8 cellular contexts compared by ENCODE assay signal in genomic region chr5:100827481-100827889, GRCh38.
DNase-seq lines count a peak whose midpoint lies in the region; ATAC-seq, FAIRE-seq and TF ChIP-seq lines count a peak whose summit lies in the region.

No MANE protein-coding gene starts in this region.

- DNase-seq in NCI-H2081 (lab: John Stamatoyannopoulos, UW) (peak; percentile 44 to 72), NCI-H2081 treated with DMSO at 0.1 percent for 48 hours (lab: John Stamatoyannopoulos, UW) (no peak), NCI-H1417 treated with DMSO at 0.1 percent for 48 hours (lab: John Stamatoyannopoulos, UW) (peak; percentile 27), astrocyte (ENCODE audit: low read depth) (no peak), nephron progenitor cell (no peak), Calu3 (no peak)
- DNase-seq in stimulated activated CD4-positive, alpha-beta T cell treated with anti-CD3 and anti-CD28 coated beads, Interleukin-2, amount 100 ng/mL, for 24 hours: no peak

- no peaks in the 10 kb centered on the region for H3K79me2 ChIP-seq in astrocyte (ENCODE audit: insufficient read depth, low read length)

- H3K27me3 ChIP-seq in astrocyte (ENCODE audit: insufficient read depth, low read length): no peaks in the 10 kb centered on the region

- H3K9me3 Mint-ChIP-seq in astrocyte (ENCODE audit: unreplicated experiment): no peaks in the 10 kb centered on the region
- no peaks in the 10 kb centered on the region for H3K9me3 Mint-ChIP-seq in nephron progenitor cell
- no peaks in the 10 kb centered on the region for H3K9me3 Mint-ChIP-seq in Calu3 (ENCODE audit: low read depth, unreplicated experiment)

- no peak overlapping the region for H3K4me3 ChIP-seq in astrocyte (ENCODE audit: insufficient read depth, low read depth, low read length)

- no peak overlapping the region for H3K4me3 Mint-ChIP-seq in astrocyte (ENCODE audit: unreplicated experiment)
- H3K4me3 Mint-ChIP-seq in nephron progenitor cell: no peak overlapping the region
- H3K4me3 Mint-ChIP-seq in Calu3 (ENCODE audit: low read depth, unreplicated experiment): no peak overlapping the region

- peak overlapping the region; percentile 6 for H3K4me2 ChIP-seq in astrocyte (ENCODE audit: low read length)

- ATAC-seq in HG02571 (IDR thresholded peaks at IDR 0.05; ENCODE audit: unreplicated experiment): peak; percentile 25

- CTCF ChIA-PET in Calu3 (lab: Charles Lee): no interaction called here

- no peaks in the 10 kb centered on the region for H3K27me3 Mint-ChIP-seq in astrocyte (ENCODE audit: low read depth, unreplicated experiment)
- H3K27me3 Mint-ChIP-seq in nephron progenitor cell (ENCODE audit: low read depth, poor library complexity): no peaks in the 10 kb centered on the region
- no peaks in the 10 kb centered on the region for H3K27me3 Mint-ChIP-seq in Calu3 (ENCODE audit: unreplicated experiment)

- no peak for FAIRE-seq in astrocyte (lab: Jason Lieb, UNC)

- no peaks in the 10 kb centered on the region for H4K20me1 ChIP-seq in astrocyte (ENCODE audit: insufficient read depth, low read length)

- TF ChIP-seq CTCF in astrocyte (IDR thresholded peaks at IDR 0.05; ENCODE audit: insufficient read depth, low read depth, low read length) (no peak), nephron progenitor cell (IDR thresholded peaks at IDR 0.05) (no peak), Calu3 (IDR thresholded peaks at IDR 0.05; ENCODE audit: unreplicated experiment) (no peak)

- H3K36me3 ChIP-seq in astrocyte (ENCODE audit: insufficient read depth, low read length): no peaks in the 10 kb centered on the region

- no TSS peak for BruUV-seq in Calu3 (replicated peaks; lab: Mats Ljungman, UMichigan)

- H3K4me1 Mint-ChIP-seq in astrocyte (ENCODE audit: low read depth, unreplicated experiment): peaks cover 9% of the 10 kb centered on the region
- peaks cover 12% of the 10 kb centered on the region for H3K4me1 Mint-ChIP-seq in nephron progenitor cell
- H3K4me1 Mint-ChIP-seq in Calu3 (ENCODE audit: low read depth, unreplicated experiment): no peaks in the 10 kb centered on the region

- H3K27ac Mint-ChIP-seq in astrocyte (ENCODE audit: unreplicated experiment): no peak overlapping the region
- H3K27ac Mint-ChIP-seq in nephron progenitor cell: peak overlapping the region; percentile 65
- H3K27ac Mint-ChIP-seq in Calu3 (ENCODE audit: unreplicated experiment): no peak overlapping the region

- no peak overlapping the region for H2AFZ ChIP-seq in astrocyte (ENCODE audit: low read depth, low read length)

- H3K36me3 Mint-ChIP-seq in astrocyte (ENCODE audit: low read depth, unreplicated experiment) (no peaks in the 10 kb centered on the region), nephron progenitor cell (ENCODE audit: low read depth) (no peaks in the 10 kb centered on the region), Calu3 (ENCODE audit: insufficient read depth, unreplicated experiment) (no peaks in the 10 kb centered on the region)

- H3K9ac ChIP-seq in astrocyte (ENCODE audit: low read length): no peak overlapping the region

- no peaks in the 10 kb centered on the region for H3K9me3 ChIP-seq in astrocyte (ENCODE audit: insufficient read depth, low read depth, low read length)

- intact Hi-C loops in Calu3 (cut with micrococcal nuclease; ENCODE audit: unreplicated experiment): no loop called here

- H3K27ac ChIP-seq in astrocyte (ENCODE audit: low read depth, low read length): no peak overlapping the region

- H3K4me1 ChIP-seq in astrocyte (ENCODE audit: insufficient read depth, low read length): no peaks in the 10 kb centered on the region

Comparison
In these comparisons a context has a peak if more than half of its experiments do, and no peak if none do; other contexts are left out.
1. DNase-seq: peak in NCI-H2081 (2 of 2) and NCI-H1417 treated with DMSO at 0.1 percent for 48 hours (single experiment); none in NCI-H2081 treated with DMSO at 0.1 percent for 48 hours (single experiment), astrocyte (single experiment), nephron progenitor cell (single experiment), Calu3 (single experiment) and stimulated activated CD4-positive, alpha-beta T cell treated with anti-CD3 and anti-CD28 coated beads, Interleukin-2, amount 100 ng/mL, for 24 hours (0 of 2).